Comparison of ENCODE assay signal across 8 cellular contexts in genomic region chr16:56608876-56609462, GRCh38. TPM values are rescaled to one million over a fixed set of nuclear protein-coding genes. Genes with fewer than 3 reads are reported as not detected.
A peak's percentile ranks its signal among the peaks of the same experiment; 100 is the strongest.
DNase-seq lines count a peak whose midpoint lies in the region; ATAC-seq and TF ChIP-seq lines count a peak whose summit lies in the region.

No MANE protein-coding gene starts in this region.

- POLR2A ChIA-PET in Caco-2 (lab: Charles Lee), result interaction anchor here (0.6 kb wide), 1 partner anchor 48 kb away, joined by 9 read pairs; no protein-coding TSS in a partner anchor
- POLR2A ChIA-PET in MCF 10A (lab: Yijun Ruan, JAX), result interaction anchor here (0.7 to 15.3 kb wide), 30 partner anchors 8 to 670 kb away, joined by 3 to 1404 read pairs (median 6); partner anchors contain the start of genes BBS2, MT1B, MT1E and MT1F

- no peaks in the 10 kb centered on the region for H3K36me3 Mint-ChIP-seq in Caco-2 (ENCODE audit: insufficient read depth, unreplicated experiment)
- H3K36me3 Mint-ChIP-seq in MCF 10A (ENCODE audit: insufficient read depth, unreplicated experiment), result peaks cover 7% of the 10 kb centered on the region
- no peaks in the 10 kb centered on the region for H3K36me3 Mint-ChIP-seq in memory B cell

- peaks cover 3% of the 10 kb centered on the region for H3K27me3 Mint-ChIP-seq in Caco-2 (ENCODE audit: insufficient read depth, unreplicated experiment)
- no peaks in the 10 kb centered on the region for H3K27me3 Mint-ChIP-seq in MCF 10A (ENCODE audit: insufficient read depth, unreplicated experiment)
- no peaks in the 10 kb centered on the region for H3K27me3 Mint-ChIP-seq in memory B cell

- intact Hi-C loops in Caco-2 (cut with micrococcal nuclease; ENCODE audit: unreplicated experiment) (loop anchor here (5.0 kb wide), 1 partner anchor 48 kb away; the partner anchor contains the start of gene MT1F), MCF 10A (cut with micrococcal nuclease) (loop anchor here (1.0 to 5.0 kb wide), 2 partner anchors 16 to 33 kb away; partner anchors contain the start of gene MT1E)

- peak overlapping the region; percentile 39 for H3K4me3 ChIP-seq in Caco-2 (ENCODE audit: low read depth, low read length)
- H3K4me3 ChIP-seq in urinary bladder (ENCODE audit: low read depth, low read length), result peak overlapping the region; percentile 46

- no peaks in the 10 kb centered on the region for H3K9me3 ChIP-seq in Caco-2

- no peak overlapping the region for H3K27ac ChIP-seq in urinary bladder (ENCODE audit: low read depth)

- H3K4me1 ChIP-seq in Caco-2 (peaks cover 11% of the 10 kb centered on the region; the same call in 1 of the 2 replicates), urinary bladder (ENCODE audit: insufficient read depth) (no peaks in the 10 kb centered on the region)

- peak overlapping the region; percentile 8 for H3K27ac Mint-ChIP-seq in Caco-2 (ENCODE audit: unreplicated experiment)
- H3K27ac Mint-ChIP-seq in MCF 10A (ENCODE audit: low read depth, unreplicated experiment), result peak overlapping the region; percentile 99
- peak overlapping the region; percentile 86 for H3K27ac Mint-ChIP-seq in memory B cell

- H3K4me1 Mint-ChIP-seq in Caco-2 (ENCODE audit: low read depth, unreplicated experiment) (peaks cover 25% of the 10 kb centered on the region), MCF 10A (ENCODE audit: insufficient read depth, unreplicated experiment) (peaks cover 54% of the 10 kb centered on the region), memory B cell (peaks cover 26% of the 10 kb centered on the region)

- peak overlapping the region; percentile 74 for H3K4me3 Mint-ChIP-seq in Caco-2 (ENCODE audit: unreplicated experiment)
- peak overlapping the region; percentile 93 for H3K4me3 Mint-ChIP-seq in MCF 10A (ENCODE audit: unreplicated experiment)
- H3K4me3 Mint-ChIP-seq in memory B cell, result peak overlapping the region; percentile 92

- ATAC-seq in memory B cell (ENCODE audit: low read depth) (no peak), HG03196 (IDR thresholded peaks at IDR 0.05; ENCODE audit: unreplicated experiment) (no peak), HG03354 (IDR thresholded peaks at IDR 0.05; ENCODE audit: poor library complexity, severe bottlenecking, unreplicated experiment) (no peak), GM21717 (IDR thresholded peaks at IDR 0.05; ENCODE audit: unreplicated experiment) (no peak)

- TF ChIP-seq CTCF in Caco-2 (IDR thresholded peaks at IDR 0.05; ENCODE audit: insufficient read depth in 1 of 2, low read depth in 1 of 2, low read length in 1 of 2, severe bottlenecking in 1 of 2, unreplicated experiment in 1 of 2) (no peak), MCF 10A (IDR thresholded peaks at IDR 0.05; ENCODE audit: unreplicated experiment) (no peak)

- CTCF ChIA-PET in Caco-2 (lab: Charles Lee), result interaction anchor here (0.5 to 1.1 kb wide), 4 partner anchors 8 to 93 kb away, joined by 3 to 16 read pairs (median 4); no protein-coding TSS in a partner anchor
- CTCF ChIA-PET in MCF 10A (lab: Yijun Ruan, JAX), result no interaction called here

- H3K36me3 ChIP-seq in Caco-2 (ENCODE audit: control insufficient read depth, insufficient read depth, low read length), result no peaks in the 10 kb centered on the region
- no peaks in the 10 kb centered on the region for H3K36me3 ChIP-seq in urinary bladder (ENCODE audit: insufficient read depth)

- BruUV-seq in Caco-2 (replicated peaks; lab: Mats Ljungman, UMichigan), result no TSS peak
- TSS peak; percentile 97 for BruUV-seq in MCF 10A (replicated peaks; lab: Mats Ljungman, UMichigan)

- under 1% methylated on average over 21 of the region's 21 CpGs for WGBS in urinary bladder

- H3K9me3 Mint-ChIP-seq in Caco-2 (ENCODE audit: unreplicated experiment) (no peaks in the 10 kb centered on the region), MCF 10A (ENCODE audit: unreplicated experiment) (no peaks in the 10 kb centered on the region), memory B cell (no peaks in the 10 kb centered on the region)

- H3K27me3 ChIP-seq in Caco-2 (replicated peaks; ENCODE audit: control insufficient read depth, insufficient read depth, low read length), result no peaks in the 10 kb centered on the region; the same call in 1 of the 2 replicates

- peak in 1 of 2 experiments; percentile 25 for DNase-seq in Caco-2
- DNase-seq in LHCN-M2 (ENCODE audit: low read depth), result peak; percentile 46
- peak; percentile 15 for DNase-seq in MCF 10A (ENCODE audit: unreplicated experiment)
- no peak for DNase-seq in memory B cell (ENCODE audit: low spot score in 2 of 2)

RNA-seq across cellular contexts. Expression of gene MT2A, which starts 0.6 kb away (rescaled TPM):
- 4.3 and 10.5 TPM in 2 replicates for total RNA-seq in Caco-2 (2022)
- 632 and 1,404 TPM in 2 replicates for total RNA-seq in LHCN-M2 (2014; rRNA removed)
- polyA plus RNA-seq in LHCN-M2 (2012), result 4,702 TPM
- 2,490 and 3,582 TPM in 2 replicates for total RNA-seq in MCF 10A (2022)
- total RNA-seq in urinary bladder, result 8.2 TPM
- 890 TPM for polyA plus RNA-seq in urinary bladder

RNA-seq across cellular contexts. Expression of gene MT1E, which starts 16.6 kb away (rescaled TPM):
- 0.56 and 2.0 TPM in 2 replicates for total RNA-seq in Caco-2 (2022)
- 712 and 733 TPM in 2 replicates for total RNA-seq in LHCN-M2 (2014; rRNA removed)
- 787 TPM for polyA plus RNA-seq in LHCN-M2 (2012)
- total RNA-seq in MCF 10A (2022), result 518 and 934 TPM in 2 replicates
- 14.7 TPM for total RNA-seq in urinary bladder
- 189 TPM for polyA plus RNA-seq in urinary bladder

RNA-seq across cellular contexts. Expression of gene MT3, which starts 19.6 kb away (rescaled TPM):
- not detected in 2 replicates for total RNA-seq in Caco-2 (2022)
- not detected in 2 replicates for total RNA-seq in LHCN-M2 (2014; rRNA removed)
- polyA plus RNA-seq in LHCN-M2 (2012), result 3.0 TPM
- total RNA-seq in MCF 10A (2022), result not detected in 2 replicates
- 1.1 TPM for total RNA-seq in urinary bladder
- 8.7 TPM for polyA plus RNA-seq in urinary bladder

RNA-seq across cellular contexts. Expression of gene MT1M, which starts 23.5 kb away (rescaled TPM):
- total RNA-seq in Caco-2 (2022), result not detected in 2 replicates
- total RNA-seq in LHCN-M2 (2014; rRNA removed), result 2.2 and 4.2 TPM in 2 replicates
- polyA plus RNA-seq in LHCN-M2 (2012), result 8.0 TPM
- total RNA-seq in MCF 10A (2022), result not detected in 2 replicates
- 0.48 TPM for total RNA-seq in urinary bladder
- 182 TPM for polyA plus RNA-seq in urinary bladder

RNA-seq across cellular contexts. Expression of gene MT1A, which starts 29.5 kb away (rescaled TPM):
- total RNA-seq in Caco-2 (2022), result 2.0 and 2.5 TPM in 2 replicates
- total RNA-seq in LHCN-M2 (2014; rRNA removed), result 2.4 and 4.2 TPM in 2 replicates
- polyA plus RNA-seq in LHCN-M2 (2012), result 0.70 TPM
- total RNA-seq in MCF 10A (2022), result not detected in 2 replicates
- not detected for total RNA-seq in urinary bladder
- 244 TPM for polyA plus RNA-seq in urinary bladder

Comparison
In these comparisons a context has a peak if more than half of its experiments do, and no peak if none do; other contexts are left out.
1. DNase-seq: peak in LHCN-M2 (single experiment) and MCF 10A (single experiment); none in memory B cell (0 of 2).
2. H3K27ac Mint-ChIP-seq: peak in every context shown above with its lines; median percentile 99 in MCF 10A; 86 in memory B cell; 8 in Caco-2.
3. RNA of gene MT2A, which starts 0.6 kb away (total RNA-seq): 2,490 to 3,582 TPM in MCF 10A and 632 to 1,404 TPM in LHCN-M2; 4.3 to 10.5 TPM in Caco-2 and 8.2 TPM in urinary bladder (single experiment); every median in the first group is over 10 times any median in the second.
4. RNA of gene MT1E, which starts 16.6 kb away (total RNA-seq): 518 to 934 TPM in MCF 10A and 712 to 733 TPM in LHCN-M2; 14.7 TPM in urinary bladder (single experiment) and 0.56 to 2.0 TPM in Caco-2; every median in the first group is over 10 times any median in the second.
5. Peak in every context shown above with its lines, with median percentiles within 50 percentile points of each other: H3K4me3 Mint-ChIP-seq.